In genomic region chr5:136134653-136135052, GRCh38 we compare ENCODE assay signal across 13 cellular contexts. TPM values are rescaled to one million over a fixed set of nuclear protein-coding genes. Genes with fewer than 3 reads are reported as not detected.
DNase-seq lines count a peak whose midpoint lies in the region; ATAC-seq and TF ChIP-seq lines count a peak whose summit lies in the region.
"Had no signal": no experiment of that assay in that cellular context is flagged by ENCODE, and none has a peak within 500 bp of the region (broad histone marks: within the 10 kb centered on the region; RNA-seq: fewer than 3 reads in every experiment).

No MANE protein-coding gene starts in this region.

- no peaks in the 10 kb centered on the region for H3K9me3 Mint-ChIP-seq in CD8-positive, alpha-beta T cell

- H3K36me3 ChIP-seq in CD8-positive, alpha-beta T cell (ENCODE audit: insufficient read depth, low read length) = no peaks in the 10 kb centered on the region
- H3K36me3 ChIP-seq in OCI-LY7 (ENCODE audit: insufficient read depth, low read length) (peaks cover 50% of the 10 kb centered on the region), esophagus muscularis mucosa (no peaks in the 10 kb centered on the region), osteoblast (ENCODE audit: insufficient read depth, low read length) (no peaks in the 10 kb centered on the region)

- H3K27me3 Mint-ChIP-seq in CD8-positive, alpha-beta T cell (ENCODE audit: low read depth) = peaks cover 9% of the 10 kb centered on the region

- no peak for TF ChIP-seq CTCF in CD8-positive, alpha-beta T cell (IDR thresholded peaks at IDR 0.05)
- TF ChIP-seq CTCF in OCI-LY7 (conservative IDR thresholded peaks at IDR 0.05; ENCODE audit: low read length) = no peak
- TF ChIP-seq CTCF in esophagus muscularis mucosa (IDR thresholded peaks at IDR 0.05) = no peak
- TF ChIP-seq CTCF in osteoblast (IDR thresholded peaks at IDR 0.05; ENCODE audit: extremely low read depth, low read depth, low read length) = no peak

- WGBS in esophagus muscularis mucosa = 30% methylated on average over 1 of the region's 1 CpG

- TF ChIP-seq POLR2A in esophagus muscularis mucosa (IDR thresholded peaks at IDR 0.05; ENCODE audit: low read depth) = no peak

- DNase-seq in CD8-positive, alpha-beta T cell = no peak
- DNase-seq in OCI-LY7 (ENCODE audit: low spot score) = no peak
- no peak for DNase-seq in esophagus muscularis mucosa (ENCODE audit: extremely low spot score)
- no peak for DNase-seq in osteoblast (ENCODE audit: insufficient read length, low spot score, missing footprints)
- no peak for DNase-seq in stimulated activated CD4-positive, alpha-beta T cell treated with anti-CD3 and anti-CD28 coated beads, Interleukin-2, amount 100 ng/mL, for 48 hours
- DNase-seq in globus pallidus (ENCODE audit: low spot score) = no peak
- DNase-seq in OCI-M1 (lab: John Stamatoyannopoulos, UW) = no peak
- DNase-seq: amygdala, GF-D8, hippocampal formation, NCI-H748 treated with DMSO at 0.1 percent for 48 hours, retina had no signal

- peaks cover 5% of the 10 kb centered on the region for H3K36me3 Mint-ChIP-seq in CD8-positive, alpha-beta T cell

- no peak overlapping the region for H3K27ac ChIP-seq in CD8-positive, alpha-beta T cell (ENCODE audit: low read depth, low read length)
- H3K27ac ChIP-seq in OCI-LY7 (ENCODE audit: low read depth, low read length, poor library complexity, severe bottlenecking) = peak overlapping the region; percentile 15
- peak overlapping the region in 3 of 4 donors; percentile 8 to 98 (median 11) for H3K27ac ChIP-seq in esophagus muscularis mucosa (replicated peaks in 1 of 4)
- H3K27ac ChIP-seq in osteoblast (ENCODE audit: low read depth, low read length) = no peak overlapping the region

- peaks cover 30% of the 10 kb centered on the region for H4K20me1 ChIP-seq in OCI-LY7 (ENCODE audit: insufficient read depth, low read length)
- peaks cover 57% of the 10 kb centered on the region for H4K20me1 ChIP-seq in osteoblast (ENCODE audit: insufficient read depth, low read length)

- CTCF ChIA-PET in CD8-positive, alpha-beta T cell (lab: Charles Lee) = no interaction called here
- CTCF ChIA-PET in OCI-LY7 (lab: Charles Lee; ENCODE audit: unreplicated experiment) = no interaction called here

- H3K4me3 ChIP-seq in CD8-positive, alpha-beta T cell (ENCODE audit: low read depth, low read length) = no peak overlapping the region
- H3K4me3 ChIP-seq in OCI-LY7 (ENCODE audit: low read depth, low read length, poor library complexity, severe bottlenecking) = peak overlapping the region; percentile 95
- H3K4me3 ChIP-seq in esophagus muscularis mucosa = peak overlapping the region in 2 of 4 donors; percentile 80 to 86
- H3K4me3 ChIP-seq in osteoblast (ENCODE audit: insufficient read depth, low read length) = peak overlapping the region; percentile 84

- H3K4me2 ChIP-seq in OCI-LY7 (ENCODE audit: low read length) = peak overlapping the region; percentile 96
- H3K4me2 ChIP-seq in osteoblast (ENCODE audit: insufficient read depth, low read length) = peak overlapping the region; percentile 86

- peaks cover 51% of the 10 kb centered on the region for H3K4me1 Mint-ChIP-seq in CD8-positive, alpha-beta T cell (ENCODE audit: low read depth)

- BruUV-seq in OCI-LY7 (replicated peaks; lab: Mats Ljungman, UMichigan) = TSS peak; percentile 45

- TF ChIP-seq EP300 in esophagus muscularis mucosa (IDR thresholded peaks at IDR 0.05) = no peak

- POLR2A ChIA-PET in CD8-positive, alpha-beta T cell (lab: Charles Lee) = no interaction called here
- POLR2A ChIA-PET in OCI-LY7 (lab: Charles Lee) = interaction anchor here (0.6 to 6.9 kb wide), 10 partner anchors 10 to 98 kb away, joined by 3 to 53 read pairs (median 4); no protein-coding TSS in a partner anchor

- peaks cover 4% of the 10 kb centered on the region for H3K4me1 ChIP-seq in CD8-positive, alpha-beta T cell (ENCODE audit: insufficient read depth, low read length)
- H3K4me1 ChIP-seq in OCI-LY7 (ENCODE audit: insufficient read depth, low read length, poor library complexity, severe bottlenecking) (peaks cover 48% of the 10 kb centered on the region), esophagus muscularis mucosa (peaks cover 35 to 65% (median 64%) of the 10 kb centered on the region in 4 donors), osteoblast (ENCODE audit: insufficient read depth, low read length) (peaks cover 18% of the 10 kb centered on the region)

- H3K27ac Mint-ChIP-seq in CD8-positive, alpha-beta T cell = no peak overlapping the region

- intact Hi-C loops in CD8-positive, alpha-beta T cell (cut with DNase I, micrococcal nuclease) = loop anchor here in 1 of 2 experiments (5.0 kb wide), 1 partner anchor 1618 kb away; the partner anchor contains the start of gene HNRNPA0
- intact Hi-C loops in OCI-LY7 (cut with micrococcal nuclease; ENCODE audit: unreplicated experiment) (no loop called here), esophagus muscularis mucosa (cut with DNase I) (loop anchor here (5.0 kb wide), 1 partner anchor 47 kb away; no protein-coding TSS in a partner anchor)

- no peak for ATAC-seq in CD8-positive, alpha-beta T cell
- no peak for ATAC-seq in HG03442 (IDR thresholded peaks at IDR 0.05; ENCODE audit: unreplicated experiment)

- no peaks in the 10 kb centered on the region for H3K9me3 ChIP-seq in CD8-positive, alpha-beta T cell (ENCODE audit: low read length)
- no peaks in the 10 kb centered on the region for H3K9me3 ChIP-seq in OCI-LY7 (ENCODE audit: low read length)
- H3K9me3 ChIP-seq in esophagus muscularis mucosa = no peaks in the 10 kb centered on the region
- no peaks in the 10 kb centered on the region for H3K9me3 ChIP-seq in osteoblast (ENCODE audit: low read depth, low read length)

- peak overlapping the region; percentile 1 for H3K4me3 Mint-ChIP-seq in CD8-positive, alpha-beta T cell

- H3K27me3 ChIP-seq in CD8-positive, alpha-beta T cell (ENCODE audit: insufficient read depth, low read length) = no peaks in the 10 kb centered on the region
- H3K27me3 ChIP-seq in esophagus muscularis mucosa (no peaks in the 10 kb centered on the region), osteoblast (ENCODE audit: insufficient read depth, low read length) (no peaks in the 10 kb centered on the region)

- no peaks in the 10 kb centered on the region for H3K9me2 ChIP-seq in OCI-LY7 (ENCODE audit: insufficient read depth, low read length)

- H2AFZ ChIP-seq in OCI-LY7 (ENCODE audit: low read length) (no peak overlapping the region), osteoblast (ENCODE audit: low read length) (no peak overlapping the region)

- H3K79me2 ChIP-seq in OCI-LY7 (ENCODE audit: insufficient read depth, low read depth, low read length) (peaks cover 81% of the 10 kb centered on the region), osteoblast (ENCODE audit: insufficient read depth, low read length) (peaks cover 76% of the 10 kb centered on the region)

RNA-seq across cellular contexts. Expression of gene SMAD5, which starts 2.0 kb away (rescaled TPM):
- 10 to 100 TPM; 11.8 to 13.0 TPM for total RNA-seq in CD8-positive, alpha-beta T cell
- 32.9 and 62.0 TPM in 2 replicates for total RNA-seq in OCI-LY7 (2014; rRNA removed; shearing (Covaris generic))
- 90.6 and 94.5 TPM in 2 replicates for total RNA-seq in OCI-LY7 (2022)
- total RNA-seq in esophagus muscularis mucosa = 10 to 100 TPM; 42.4 to 47.9 (median 46.3) TPM
- total RNA-seq in osteoblast = 58.6 and 61.6 TPM in 2 replicates

RNA-seq across cellular contexts. Expression of gene SMIM32, which starts 58.3 kb away (rescaled TPM):
- total RNA-seq in CD8-positive, alpha-beta T cell = not detected
- not detected in 2 replicates for total RNA-seq in OCI-LY7 (2014; rRNA removed; shearing (Covaris generic))
- total RNA-seq in OCI-LY7 (2022) (not detected in 2 replicates), esophagus muscularis mucosa (not detected), osteoblast (not detected in 2 replicates)

Comparison
In these comparisons a context has a peak if more than half of its experiments do, and no peak if none do; other contexts are left out.
1. H3K27ac ChIP-seq: peak in OCI-LY7 (single experiment) and esophagus muscularis mucosa (3 of 4); none in CD8-positive, alpha-beta T cell (single experiment) and osteoblast (single experiment).